ENCODE assay signal across 19 cellular contexts in genomic region chr16:73254983-73255382, GRCh38.
DNase-seq lines count a peak whose midpoint lies in the region; ATAC-seq, FAIRE-seq and TF ChIP-seq lines count a peak whose summit lies in the region.
"Had no signal": no experiment of that assay in that cellular context is flagged by ENCODE, and none has a peak within 500 bp of the region (broad histone marks: within the 10 kb centered on the region; RNA-seq: fewer than 3 reads in every experiment).

No MANE protein-coding gene starts in this region.

- H3K27ac ChIP-seq in HEK293 (ENCODE audit: extremely low read depth, low read depth, low read length) = no peak overlapping the region
- H3K27ac ChIP-seq: 22Rv1, PC-9 had no signal

- H3K4me1 Mint-ChIP-seq in activated CD4-positive, alpha-beta memory T cell treated with anti-CD3 and anti-CD28 coated beads for 36 hours (ENCODE audit: low read depth) = no peaks in the 10 kb centered on the region
- H3K4me1 Mint-ChIP-seq: B cell had no signal

- POLR2A ChIA-PET in HEK293 (lab: Yijun Ruan, JAX) = no interaction called here
- POLR2A ChIA-PET in activated CD4-positive, alpha-beta memory T cell treated with anti-CD3 and anti-CD28 coated beads for 36 hours (lab: Charles Lee) = no interaction called here

- no peak for FAIRE-seq in RCC 7860 (lab: Jason Lieb, UNC)
- FAIRE-seq: GM12878, H1 had no signal

- TF ChIP-seq CTCF in HEK293 (tag by site-specific recombination; IDR thresholded peaks at IDR 0.05) (no peak), mucosa of descending colon (IDR thresholded peaks at IDR 0.05) (no peak)

- CTCF ChIA-PET in HEK293 (lab: Yijun Ruan, JAX) = no interaction called here
- CTCF ChIA-PET in activated CD4-positive, alpha-beta memory T cell treated with anti-CD3 and anti-CD28 coated beads for 36 hours (lab: Charles Lee) = no interaction called here

- peaks cover 3% of the 10 kb centered on the region for H3K9me3 Mint-ChIP-seq in activated CD4-positive, alpha-beta memory T cell treated with anti-CD3 and anti-CD28 coated beads for 36 hours

- H3K4me3 ChIP-seq in HEK293 (ENCODE audit: low read depth, low read length) = no peak overlapping the region
- H3K4me3 ChIP-seq in mucosa of descending colon = no peak overlapping the region
- H3K4me3 ChIP-seq: GM12878, PC-9 had no signal

- H3K27ac Mint-ChIP-seq in activated CD4-positive, alpha-beta memory T cell treated with anti-CD3 and anti-CD28 coated beads for 36 hours = no peak overlapping the region
- H3K27ac Mint-ChIP-seq: B cell had no signal

- H3K4me1 ChIP-seq in HEK293 (ENCODE audit: control insufficient read depth, insufficient read depth, low read length) (0 out of 2 replicates have a peak, but pooled peaks cover 3% of the 10 kb centered on the region), mucosa of descending colon (ENCODE audit: low read depth) (peaks cover 8% of the 10 kb centered on the region)

- no peaks in the 10 kb centered on the region for H3K27me3 Mint-ChIP-seq in activated CD4-positive, alpha-beta memory T cell treated with anti-CD3 and anti-CD28 coated beads for 36 hours
- H3K27me3 Mint-ChIP-seq: B cell had no signal

- no peaks in the 10 kb centered on the region for H3K36me3 Mint-ChIP-seq in activated CD4-positive, alpha-beta memory T cell treated with anti-CD3 and anti-CD28 coated beads for 36 hours

- peak; percentile 96 for ATAC-seq in mucosa of descending colon
- ATAC-seq in GM19467 (IDR thresholded peaks at IDR 0.05; ENCODE audit: unreplicated experiment) = no peak
- ATAC-seq in GM18870 (IDR thresholded peaks at IDR 0.05; ENCODE audit: unreplicated experiment) = no peak
- ATAC-seq: GM12878 had no signal

- H3K9me3 ChIP-seq in HEK293 (ENCODE audit: control insufficient read depth, insufficient read depth, low read depth, low read length) (no peaks in the 10 kb centered on the region), mucosa of descending colon (no peaks in the 10 kb centered on the region)

- peak; percentile 10 for DNase-seq in NCI-H2196 (lab: John Stamatoyannopoulos, UW; ENCODE audit: unreplicated experiment)
- DNase-seq in NCI-H2196 treated with DMSO at 0.1 percent for 48 hours (lab: John Stamatoyannopoulos, UW; ENCODE audit: unreplicated experiment) = no peak
- peak; percentile 21 for DNase-seq in RCC 7860 (ENCODE audit: low spot score)
- peak in 1 of 3 donors; percentile 61 for DNase-seq in mucosa of descending colon
- DNase-seq in activated CD4-positive, alpha-beta memory T cell treated with anti-CD3 and anti-CD28 coated beads for 36 hours = no peak
- DNase-seq: COR-L47, DMS53, EL, NCI-H187, NCI-H774, SW 1271 had no signal

- no peak overlapping the region for H3K4me3 Mint-ChIP-seq in activated CD4-positive, alpha-beta memory T cell treated with anti-CD3 and anti-CD28 coated beads for 36 hours
- H3K4me3 Mint-ChIP-seq: B cell had no signal

- intact Hi-C loops in mucosa of descending colon (cut with DNase I, micrococcal nuclease) = no loop called here
- intact Hi-C loops in activated CD4-positive, alpha-beta memory T cell treated with anti-CD3 and anti-CD28 coated beads for 36 hours (cut with micrococcal nuclease) = no loop called here

- H3K36me3 ChIP-seq in HEK293 (ENCODE audit: control insufficient read depth in 2 of 2, insufficient read depth in 1 of 2, low read length in 2 of 2) (no peaks in the 10 kb centered on the region), mucosa of descending colon (ENCODE audit: low read depth) (no peaks in the 10 kb centered on the region)

TF ChIP-seq in HEK293, 187 proteins besides CTCF, POLR2A, EP300 and RAD21:
- TF ChIP-seq SP7 (tag by site-specific recombination; IDR thresholded peaks at IDR 0.05) (no peak), ZNF600 (tag by site-specific recombination; IDR thresholded peaks at IDR 0.05) (no peak), ZNF19 (tag by site-specific recombination; IDR thresholded peaks at IDR 0.05; ENCODE audit: low read depth) (no peak), ZNF133 (tag by site-specific recombination; IDR thresholded peaks at IDR 0.05) (peak; percentile 27; the same call in 1 of the 2 replicates), FEZF1 (tag by site-specific recombination; IDR thresholded peaks at IDR 0.05) (0 out of 2 replicates have a peak, but pooled peaks have one; percentile 42), AEBP2 (tag by site-specific recombination; IDR thresholded peaks at IDR 0.05; ENCODE audit: borderline replicate concordance) (no peak), ZNF366 (tag by site-specific recombination; conservative IDR thresholded peaks at IDR 0.05) (0 out of 2 replicates have a peak, but pooled peaks have one; percentile 59), BCL6B (tag by site-specific recombination; IDR thresholded peaks at IDR 0.05) (peak; percentile 59; the same call in 1 of the 2 replicates)

Comparison
In these comparisons a context has a peak if more than half of its experiments do, and no peak if none do; other contexts are left out.
1. DNase-seq: peak in NCI-H2196 (single experiment) and RCC 7860 (single experiment); none in NCI-H2196 treated with DMSO at 0.1 percent for 48 hours (single experiment) and activated CD4-positive, alpha-beta memory T cell treated with anti-CD3 and anti-CD28 coated beads for 36 hours (single experiment).